Comparison of ENCODE assay signal across 28 cellular contexts in the genomic region with DNA sequence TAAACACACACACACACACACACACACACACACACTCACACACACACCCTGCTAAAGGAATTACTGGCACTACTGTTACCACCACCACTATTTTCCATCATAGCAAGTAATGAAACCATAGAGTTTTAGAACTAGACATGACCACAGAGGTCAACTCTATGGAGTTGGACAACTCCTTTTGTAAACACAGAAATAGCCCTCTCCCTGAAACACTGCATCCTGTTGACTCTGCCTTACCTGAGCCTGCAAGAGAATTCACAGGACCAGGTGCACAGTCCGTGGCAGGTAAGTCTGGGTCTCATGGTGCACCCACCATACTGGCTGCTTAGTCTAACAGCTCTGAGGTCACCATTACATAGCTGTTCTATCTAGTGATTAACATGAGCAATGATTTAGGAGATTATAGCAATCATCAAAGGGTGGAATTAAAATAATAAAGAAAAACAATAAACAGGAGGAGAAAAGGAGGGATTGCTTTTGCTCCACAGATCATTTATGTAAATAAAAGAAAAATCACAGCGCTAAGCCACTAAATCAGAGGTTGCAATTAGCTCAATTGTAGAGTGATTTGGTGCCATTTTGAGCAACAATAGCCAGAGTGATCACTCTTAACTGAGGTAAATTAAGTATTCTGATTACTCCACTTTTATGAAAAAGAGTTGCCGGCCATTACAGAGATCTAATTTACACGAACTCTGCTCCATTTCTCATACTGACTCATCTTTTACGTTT.
"Had no signal": no experiment of that assay in that cellular context is flagged by ENCODE, and none has a peak within 500 bp of the region (broad histone marks: within the 10 kb centered on the region; RNA-seq: fewer than 3 reads in every experiment).

No MANE protein-coding gene starts in this region.

- H3K9me3 Mint-ChIP-seq: activated CD4-positive, alpha-beta memory T cell treated with anti-CD3 and anti-CD28 coated beads, Interleukin-2, amount 10 ng/mL, durations not matched to agents 7 days and 5 days; activated CD4-positive, alpha-beta T cell treated with anti-CD3 and anti-CD28 coated beads, Interleukin-2, amount 10 ng/mL, durations not matched to agents 7 days and 5 days; activated T-cell treated with anti-CD3 and anti-CD28 coated beads, Interleukin-2, amount 50 U/mL, for 4 hours; activated T-helper 17 cell treated with anti-CD3 and anti-CD28 coated beads, Interleukin-2, amount 50 U/mL, for 72 hours; nephron; stimulated activated naive B cell treated with anti-CD40 and anti-IgM and Interleukin-4, amounts not matched to agents 10 μg/mL and 1 μg/mL and 100 μg/mL, for 72 hours; WTC11 had no signal

- ATAC-seq: activated T-cell treated with anti-CD3 and anti-CD28 coated beads, Interleukin-2, amount 50 U/mL, for 4 hours; activated T-helper 17 cell treated with anti-CD3 and anti-CD28 coated beads, Interleukin-2, amount 50 U/mL, for 72 hours; gastrocnemius medialis; left ventricle myocardium superior; right cardiac atrium; stimulated activated naive B cell treated with anti-CD40 and anti-IgM and Interleukin-4, amounts not matched to agents 10 μg/mL and 1 μg/mL and 100 μg/mL, for 72 hours; upper lobe of right lung; WTC11 had no signal

- H3K4me1 Mint-ChIP-seq: activated CD4-positive, alpha-beta memory T cell treated with anti-CD3 and anti-CD28 coated beads, Interleukin-2, amount 10 ng/mL, durations not matched to agents 7 days and 5 days; activated CD4-positive, alpha-beta T cell treated with anti-CD3 and anti-CD28 coated beads, Interleukin-2, amount 10 ng/mL, durations not matched to agents 7 days and 5 days; activated T-helper 17 cell treated with anti-CD3 and anti-CD28 coated beads, Interleukin-2, amount 50 U/mL, for 72 hours had no signal

- H3K27ac Mint-ChIP-seq: activated CD4-positive, alpha-beta memory T cell treated with anti-CD3 and anti-CD28 coated beads, Interleukin-2, amount 10 ng/mL, durations not matched to agents 7 days and 5 days; activated CD4-positive, alpha-beta T cell treated with anti-CD3 and anti-CD28 coated beads, Interleukin-2, amount 10 ng/mL, durations not matched to agents 7 days and 5 days; activated T-helper 17 cell treated with anti-CD3 and anti-CD28 coated beads, Interleukin-2, amount 50 U/mL, for 72 hours; nephron; stimulated activated naive B cell treated with anti-CD40 and anti-IgM and Interleukin-4, amounts not matched to agents 10 μg/mL and 1 μg/mL and 100 μg/mL, for 72 hours; WTC11 had no signal

- H3K27ac ChIP-seq: brain microvascular endothelial cell, coronary artery, dorsolateral prefrontal cortex, gastrocnemius medialis, stomach, thyroid gland, upper lobe of right lung had no signal

- H3K4me1 ChIP-seq: gastrocnemius medialis had no signal

- DNase-seq: activated CD4-positive, alpha-beta memory T cell treated with anti-CD3 and anti-CD28 coated beads, Interleukin-2, amount 10 ng/mL, durations not matched to agents 7 days and 5 days; activated CD4-positive, alpha-beta T cell treated with anti-CD3 and anti-CD28 coated beads for 1 hour; activated CD4-positive, alpha-beta T cell treated with anti-CD3 and anti-CD28 coated beads, Interleukin-2, amount 10 ng/mL, durations not matched to agents 7 days and 5 days; activated CD8-positive, alpha-beta memory T cell treated with anti-CD3 and anti-CD28 coated beads, Interleukin-2, amount 50 U/mL, for 48 hours; activated gamma-delta T cell treated with Interleukin-2 at 50 U/mL for 16 hours; activated naive CD4-positive, alpha-beta T cell treated with anti-CD3 and anti-CD28 coated beads, Interleukin-2, amount 50 U/mL, for 16 hours; activated T-cell treated with anti-CD3 and anti-CD28 coated beads, Interleukin-2, amount 50 U/mL, for 4 hours; amniotic stem cell; brain microvascular endothelial cell; dorsolateral prefrontal cortex; effector memory CD4-positive, alpha-beta T cell; erythroblast; gastrocnemius medialis; glutamatergic neuron; islet precursor cell; left ventricle myocardium superior; posterior cingulate gyrus; right cardiac atrium; stimulated activated CD4-positive, alpha-beta T cell treated with anti-CD3 and anti-CD28 coated beads, Interleukin-15, amount 100 ng/mL, for 24 hours; stimulated activated CD4-positive, alpha-beta T cell treated with anti-CD3 and anti-CD28 coated beads, Interleukin-2, amount 100 ng/mL, for 24 hours; stimulated activated naive B cell treated with anti-CD40 and anti-IgM and Interleukin-4, amounts not matched to agents 10 μg/mL and 1 μg/mL and 100 μg/mL, for 72 hours; stomach; thyroid gland; upper lobe of right lung had no signal

- H3K27me3 Mint-ChIP-seq: stimulated activated naive B cell treated with anti-CD40 and anti-IgM and Interleukin-4, amounts not matched to agents 10 μg/mL and 1 μg/mL and 100 μg/mL, for 72 hours had no signal

- H3K36me3 ChIP-seq: brain microvascular endothelial cell, gastrocnemius medialis, stomach, thyroid gland, upper lobe of right lung had no signal

- H3K4me3 Mint-ChIP-seq: activated CD4-positive, alpha-beta memory T cell treated with anti-CD3 and anti-CD28 coated beads, Interleukin-2, amount 10 ng/mL, durations not matched to agents 7 days and 5 days; activated CD4-positive, alpha-beta T cell treated with anti-CD3 and anti-CD28 coated beads, Interleukin-2, amount 10 ng/mL, durations not matched to agents 7 days and 5 days; activated T-cell treated with anti-CD3 and anti-CD28 coated beads, Interleukin-2, amount 50 U/mL, for 4 hours; activated T-helper 17 cell treated with anti-CD3 and anti-CD28 coated beads, Interleukin-2, amount 50 U/mL, for 72 hours; nephron; stimulated activated naive B cell treated with anti-CD40 and anti-IgM and Interleukin-4, amounts not matched to agents 10 μg/mL and 1 μg/mL and 100 μg/mL, for 72 hours; WTC11 had no signal

- H3K9me3 ChIP-seq: gastrocnemius medialis, stomach, thyroid gland, upper lobe of right lung had no signal

- H3K4me3 ChIP-seq: coronary artery, dorsolateral prefrontal cortex, gastrocnemius medialis, stomach, thyroid gland, upper lobe of right lung had no signal

- H3K36me3 Mint-ChIP-seq: stimulated activated naive B cell treated with anti-CD40 and anti-IgM and Interleukin-4, amounts not matched to agents 10 μg/mL and 1 μg/mL and 100 μg/mL, for 72 hours; WTC11 had no signal
